8 cellular contexts compared by ENCODE assay signal in the genomic region with DNA sequence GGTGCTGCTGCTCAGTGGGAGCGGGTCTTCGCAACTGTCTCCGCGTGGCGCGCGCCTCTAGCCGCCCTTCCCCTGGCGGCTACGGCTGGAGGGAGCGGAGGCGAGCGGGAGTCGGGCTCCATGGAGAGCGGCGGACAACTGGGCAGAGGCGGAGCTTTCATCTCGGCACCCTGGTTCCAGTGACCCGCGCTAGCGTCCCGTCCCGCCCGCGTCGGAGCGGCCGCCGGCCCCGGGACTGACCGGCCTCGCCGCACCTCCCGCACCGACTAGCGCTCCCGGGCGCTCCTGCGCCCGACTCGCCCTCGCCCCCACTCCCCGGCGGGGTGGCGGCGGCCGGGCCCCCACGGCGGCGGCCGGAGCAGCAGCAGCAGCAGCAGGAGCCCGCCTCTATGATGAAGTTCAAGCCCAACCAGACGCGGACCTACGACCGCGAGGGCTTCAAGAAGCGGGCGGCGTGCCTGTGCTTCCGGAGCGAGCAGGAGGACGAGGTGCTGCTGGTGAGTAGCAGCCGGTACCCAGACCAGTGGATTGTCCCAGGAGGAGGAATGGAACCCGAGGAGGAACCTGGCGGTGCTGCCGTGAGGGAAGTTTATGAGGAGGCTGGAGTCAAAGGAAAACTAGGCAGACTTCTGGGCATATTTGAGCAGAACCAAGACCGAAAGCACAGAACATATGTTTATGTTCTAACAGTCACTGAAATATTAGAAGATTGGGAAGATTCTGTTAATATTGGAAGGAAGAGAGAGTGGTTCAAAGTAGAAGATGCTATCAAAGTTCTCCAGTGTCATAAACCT.
A peak's percentile ranks its signal among the peaks of the same experiment; 100 is the strongest.
DNase-seq lines count a peak whose midpoint lies in the region; ATAC-seq lines count a peak whose summit lies in the region.
"Not testable (repeated sequence)": the region's sequence is repeated elsewhere in the genome, so short reads cannot be mapped to it uniquely, and the experiment has no call there.

No MANE protein-coding gene starts in this region.

- H3K27me3 Mint-ChIP-seq in activated T-helper 17 cell treated with anti-CD3 and anti-CD28 coated beads, Interleukin-2, amount 50 U/mL, for 72 hours; stimulated activated naive B cell treated with anti-CD40 and anti-IgM and Interleukin-4, amounts not matched to agents 10 μg/mL and 1 μg/mL and 100 μg/mL, for 72 hours: not testable (repeated sequence)

- DNase-seq in left lobe of liver (ENCODE audit: low spot score); stimulated activated naive B cell treated with anti-CD40 and anti-IgM and Interleukin-4, amounts not matched to agents 10 μg/mL and 1 μg/mL and 100 μg/mL, for 72 hours: not testable (repeated sequence)

- H3K9me3 Mint-ChIP-seq in activated T-helper 17 cell treated with anti-CD3 and anti-CD28 coated beads, Interleukin-2, amount 50 U/mL, for 72 hours; stimulated activated naive B cell treated with anti-CD40 and anti-IgM and Interleukin-4, amounts not matched to agents 10 μg/mL and 1 μg/mL and 100 μg/mL, for 72 hours: not testable (repeated sequence)

- H3K4me1 Mint-ChIP-seq in activated T-helper 17 cell treated with anti-CD3 and anti-CD28 coated beads, Interleukin-2, amount 50 U/mL, for 72 hours; stimulated activated naive B cell treated with anti-CD40 and anti-IgM and Interleukin-4, amounts not matched to agents 10 μg/mL and 1 μg/mL and 100 μg/mL, for 72 hours: not testable (repeated sequence)

- not testable (repeated sequence) for H3K27ac Mint-ChIP-seq in activated T-helper 17 cell treated with anti-CD3 and anti-CD28 coated beads, Interleukin-2, amount 50 U/mL, for 72 hours; stimulated activated naive B cell treated with anti-CD40 and anti-IgM and Interleukin-4, amounts not matched to agents 10 μg/mL and 1 μg/mL and 100 μg/mL, for 72 hours

- H3K36me3 Mint-ChIP-seq in activated T-helper 17 cell treated with anti-CD3 and anti-CD28 coated beads, Interleukin-2, amount 50 U/mL, for 72 hours (ENCODE audit: low read depth); stimulated activated naive B cell treated with anti-CD40 and anti-IgM and Interleukin-4, amounts not matched to agents 10 μg/mL and 1 μg/mL and 100 μg/mL, for 72 hours: not testable (repeated sequence)

- peak; percentile 48 for ATAC-seq in GM18517 (IDR thresholded peaks at IDR 0.05; ENCODE audit: unreplicated experiment)
- ATAC-seq in GM19438 (IDR thresholded peaks at IDR 0.05; ENCODE audit: low read depth, unreplicated experiment), result peak; percentile 51
- ATAC-seq in GM21825 (IDR thresholded peaks at IDR 0.05; ENCODE audit: unreplicated experiment), result peak; percentile 38
- peak; percentile 44 for ATAC-seq in HG02981 (IDR thresholded peaks at IDR 0.05; ENCODE audit: unreplicated experiment)
- ATAC-seq in HG03469 (IDR thresholded peaks at IDR 0.05; ENCODE audit: unreplicated experiment), result peak; percentile 22
- peak; percentile 80 for ATAC-seq in activated T-helper 17 cell treated with anti-CD3 and anti-CD28 coated beads, Interleukin-2, amount 50 U/mL, for 72 hours (replicated peaks)
- ATAC-seq in left lobe of liver, result peak; percentile 75
- peak; percentile 72 to 77 for ATAC-seq in stimulated activated naive B cell treated with anti-CD40 and anti-IgM and Interleukin-4, amounts not matched to agents 10 μg/mL and 1 μg/mL and 100 μg/mL, for 72 hours (replicated peaks)

- H3K4me3 Mint-ChIP-seq in activated T-helper 17 cell treated with anti-CD3 and anti-CD28 coated beads, Interleukin-2, amount 50 U/mL, for 72 hours; stimulated activated naive B cell treated with anti-CD40 and anti-IgM and Interleukin-4, amounts not matched to agents 10 μg/mL and 1 μg/mL and 100 μg/mL, for 72 hours: not testable (repeated sequence)

Comparison
In these comparisons a context has a peak if more than half of its experiments do, and no peak if none do; other contexts are left out.
1. ATAC-seq: peak in every context shown above with its lines; median percentile 80 in activated T-helper 17 cell treated with anti-CD3 and anti-CD28 coated beads, Interleukin-2, amount 50 U/mL, for 72 hours; 75 in left lobe of liver; 74 in stimulated activated naive B cell treated with anti-CD40 and anti-IgM and Interleukin-4, amounts not matched to agents 10 μg/mL and 1 μg/mL and 100 μg/mL, for 72 hours; 51 in GM19438; 48 in GM18517; 44 in HG02981; 38 in GM21825; 22 in HG03469.